21 cellular contexts compared by ENCODE assay signal in genomic region chr12:27666510-27666909, GRCh38. TPM values are rescaled to one million over a fixed set of nuclear protein-coding genes. Genes with fewer than 3 reads are reported as not detected.
DNase-seq lines count a peak whose midpoint lies in the region; ATAC-seq, FAIRE-seq and TF ChIP-seq lines count a peak whose summit lies in the region.
"Had no signal": no experiment of that assay in that cellular context is flagged by ENCODE, and none has a peak within 500 bp of the region (broad histone marks: within the 10 kb centered on the region; RNA-seq: fewer than 3 reads in every experiment).

No MANE protein-coding gene starts in this region.

- no peak for TF ChIP-seq EP300 in esophagus muscularis mucosa (IDR thresholded peaks at IDR 0.05)

- H3K27me3 ChIP-seq in MM.1S (replicated peaks; ENCODE audit: insufficient read depth, low read length): no peaks in the 10 kb centered on the region
- no peaks in the 10 kb centered on the region for H3K27me3 ChIP-seq in mesenchymal stem cell (ENCODE audit: control insufficient read depth in 1 of 2, insufficient read depth in 1 of 2, low read length in 2 of 2)
- H3K27me3 ChIP-seq in thoracic aorta (replicated peaks; ENCODE audit: insufficient read depth): no peaks in the 10 kb centered on the region
- no peaks in the 10 kb centered on the region for H3K27me3 ChIP-seq in esophagus muscularis mucosa
- H3K27me3 ChIP-seq: BE2C had no signal

- FAIRE-seq in GM18507 (lab: Jason Lieb, UNC): peak; percentile 35
- FAIRE-seq: D721Med, GM12892, H1, K562 had no signal

- 57% methylated on average over 2 of the region's 3 CpGs for WGBS in mesenchymal stem cell
- WGBS in esophagus muscularis mucosa: 56% methylated on average over 3 of the region's 3 CpGs

- peaks cover 19% of the 10 kb centered on the region for H3K4me1 ChIP-seq in MM.1S (ENCODE audit: low read length)
- no peaks in the 10 kb centered on the region for H3K4me1 ChIP-seq in mesenchymal stem cell (ENCODE audit: control insufficient read depth, insufficient read depth, low read depth, low read length)
- H3K4me1 ChIP-seq in thoracic aorta (ENCODE audit: control insufficient read depth in 1 of 2, low read depth in 2 of 2): peaks cover 15 to 46% of the 10 kb centered on the region in 2 donors
- no peaks in the 10 kb centered on the region for H3K4me1 ChIP-seq in esophagus muscularis mucosa
- H3K4me1 ChIP-seq: BE2C, HAP-1 had no signal

- H3K9me3 ChIP-seq in MM.1S (replicated peaks; ENCODE audit: insufficient read depth, low read length) (no peaks in the 10 kb centered on the region), mesenchymal stem cell (ENCODE audit: control insufficient read depth, low read length) (no peaks in the 10 kb centered on the region), thoracic aorta (no peaks in the 10 kb centered on the region), esophagus muscularis mucosa (no peaks in the 10 kb centered on the region)
- H3K9me3 ChIP-seq: BE2C, HAP-1 had no signal

- H2BK15ac ChIP-seq in mesenchymal stem cell (ENCODE audit: low read depth, poor library complexity, severe bottlenecking): no peak overlapping the region

- H3K23ac ChIP-seq in mesenchymal stem cell (ENCODE audit: low read length in 2 of 2): no peak overlapping the region

- no peak for DNase-seq in GM18507 (ENCODE audit: extremely low spot score, insufficient read length, low read depth)
- no peak for DNase-seq in MM.1S
- no peak for DNase-seq in mesenchymal stem cell
- no peak for DNase-seq in thoracic aorta (ENCODE audit: low spot score)
- no peak for DNase-seq in H4 (ENCODE audit: low spot score)
- no peak for DNase-seq in esophagus muscularis mucosa (ENCODE audit: extremely low spot score)
- DNase-seq: ACHN; BE2C; C1 segment of cervical spinal cord; CD4-positive, CD25-positive, alpha-beta regulatory T cell; CD8-positive, alpha-beta memory T cell; COR-L47; DMS79; GDM1; IMR-90 had no signal

- ATAC-seq in thoracic aorta (ENCODE audit: insufficient number of reproducible peaks, low FRiP score, low read depth): no peak
- ATAC-seq in GM21619 (IDR thresholded peaks at IDR 0.05; ENCODE audit: unreplicated experiment): no peak
- ATAC-seq: K562 had no signal

- TF ChIP-seq POLR2A in esophagus muscularis mucosa (IDR thresholded peaks at IDR 0.05; ENCODE audit: low read depth): no peak

- H3K14ac ChIP-seq in mesenchymal stem cell (ENCODE audit: low read length in 2 of 2): no peak overlapping the region

- H4K20me1 ChIP-seq in MM.1S (ENCODE audit: insufficient read depth, low read length): no peaks in the 10 kb centered on the region

- H2AFZ ChIP-seq in MM.1S (ENCODE audit: low read length): 0 out of 2 replicates have a peak overlapping the region, but pooled peaks have one; percentile 32
- no peak overlapping the region for H2AFZ ChIP-seq in mesenchymal stem cell (ENCODE audit: low read depth, low read length)

- no peak overlapping the region for H2BK5ac ChIP-seq in mesenchymal stem cell (ENCODE audit: low read depth, low read length, poor library complexity, severe bottlenecking)

- intact Hi-C loops in esophagus muscularis mucosa (cut with DNase I): no loop called here

- peak overlapping the region; percentile 75; the same call in 1 of the 2 replicates for H3K27ac ChIP-seq in MM.1S (ENCODE audit: low read length)
- H3K27ac ChIP-seq in mesenchymal stem cell (ENCODE audit: low read length, poor library complexity, severe bottlenecking): no peak overlapping the region
- peak overlapping the region; percentile 58 to 85 for H3K27ac ChIP-seq in thoracic aorta
- H3K27ac ChIP-seq in esophagus muscularis mucosa (replicated peaks in 1 of 4): no peak overlapping the region

- no peak overlapping the region for H4K91ac ChIP-seq in mesenchymal stem cell (ENCODE audit: low read length)

- H3K9ac ChIP-seq in MM.1S (ENCODE audit: low read length) (no peak overlapping the region), mesenchymal stem cell (ENCODE audit: low read length) (peak overlapping the region; percentile 56)

- TF ChIP-seq CTCF in MM.1S (IDR thresholded peaks at IDR 0.05; ENCODE audit: low read length) (no peak), thoracic aorta (IDR thresholded peaks at IDR 0.05) (no peak), esophagus muscularis mucosa (IDR thresholded peaks at IDR 0.05) (no peak)

- no peaks in the 10 kb centered on the region for H3K79me2 ChIP-seq in MM.1S (ENCODE audit: low read length)

- H3K36me3 ChIP-seq in MM.1S (replicated peaks; ENCODE audit: insufficient read depth, low read length) (no peaks in the 10 kb centered on the region), mesenchymal stem cell (ENCODE audit: control insufficient read depth in 1 of 2, insufficient read depth in 2 of 2, low read depth in 1 of 2, low read length in 2 of 2) (peaks cover 31 to 92% of the 10 kb centered on the region in 2 experiments), thoracic aorta (peaks cover 12% of the 10 kb centered on the region), esophagus muscularis mucosa (peaks cover 13 to 93% (median 43%) of the 10 kb centered on the region in 4 donors)
- H3K36me3 ChIP-seq: HAP-1 had no signal

- H3K4ac ChIP-seq in mesenchymal stem cell (ENCODE audit: low read depth in 1 of 2, low read length in 2 of 2): no peak overlapping the region

- H2AK5ac ChIP-seq in mesenchymal stem cell (ENCODE audit: low read length, severe bottlenecking): no peak overlapping the region

- no peaks in the 10 kb centered on the region for H3K9me2 ChIP-seq in MM.1S (replicated peaks; ENCODE audit: insufficient read depth, low read length)

- no peak overlapping the region for H3K4me3 ChIP-seq in MM.1S (ENCODE audit: low read length)
- no peak overlapping the region for H3K4me3 ChIP-seq in mesenchymal stem cell (ENCODE audit: insufficient read depth in 1 of 2, low read depth in 1 of 2, low read length in 2 of 2)
- no peak overlapping the region for H3K4me3 ChIP-seq in thoracic aorta
- H3K4me3 ChIP-seq in esophagus muscularis mucosa: no peak overlapping the region
- H3K4me3 ChIP-seq: HAP-1, K562 had no signal

- H4K8ac ChIP-seq in mesenchymal stem cell (ENCODE audit: low read length): no peak overlapping the region

- H3K79me1 ChIP-seq in mesenchymal stem cell (replicated peaks; ENCODE audit: low read length, poor library complexity, severe bottlenecking): peaks cover 5% of the 10 kb centered on the region

- H2BK120ac ChIP-seq in mesenchymal stem cell (ENCODE audit: low read depth, low read length): no peak overlapping the region

- peaks cover 17% of the 10 kb centered on the region for H3F3A ChIP-seq in MM.1S (ENCODE audit: insufficient read depth, low read length)

- H2BK12ac ChIP-seq in mesenchymal stem cell (ENCODE audit: low read length in 2 of 2): no peak overlapping the region

- H3K18ac ChIP-seq in mesenchymal stem cell (ENCODE audit: low read depth in 1 of 2, low read length in 2 of 2): no peak overlapping the region

- H3K4me2 ChIP-seq in MM.1S (ENCODE audit: low read depth, low read length) (peak overlapping the region; percentile 41; the same call in 1 of the 2 replicates), mesenchymal stem cell (ENCODE audit: low read length, poor library complexity, severe bottlenecking) (no peak overlapping the region)

RNA-seq across cellular contexts. Expression of gene REP15, which starts 29.7 kb away (rescaled TPM):
- 0.55 TPM for polyA plus RNA-seq in mesenchymal stem cell (2013, experiment 1 of 2)
- polyA plus RNA-seq in mesenchymal stem cell (2013, experiment 2 of 2): 0.56 TPM
- total RNA-seq in thoracic aorta (1 to 10 TPM; 5.6 to 8.3 TPM), esophagus muscularis mucosa (1 to 10 TPM; 1.2 to 2.5 (median 1.3) TPM)
- 0.25 TPM in 1 of 2 replicates, not detected in the other for total RNA-seq in H4 (2014; rRNA removed; shearing (Covaris generic))
- total RNA-seq: CD4-positive, CD25-positive, alpha-beta regulatory T cell; K562 had no signal
- polyA plus RNA-seq: CD8-positive, alpha-beta memory T cell; K562 had no signal

RNA-seq across cellular contexts. Expression of gene MRPS35, which starts 44.1 kb away (rescaled TPM):
- 40.2 TPM for polyA plus RNA-seq in mesenchymal stem cell (2013, experiment 1 of 2)
- polyA plus RNA-seq in mesenchymal stem cell (2013, experiment 2 of 2): 42.8 TPM
- total RNA-seq in thoracic aorta (10 to 100 TPM; 32.7 to 55.9 TPM), esophagus muscularis mucosa (10 to 100 TPM; 34.5 to 39.5 (median 37.6) TPM)
- total RNA-seq in H4 (2014; rRNA removed; shearing (Covaris generic)): 105 TPM in 2 replicates

Comparison
In these comparisons a context has a peak if more than half of its experiments do, and no peak if none do; other contexts are left out.
1. H3K27ac ChIP-seq: peak in MM.1S (single experiment) and thoracic aorta (2 of 2); none in mesenchymal stem cell (single experiment) and esophagus muscularis mucosa (0 of 4).